Comparison of ENCODE assay signal across 10 cellular contexts in the genomic region with DNA sequence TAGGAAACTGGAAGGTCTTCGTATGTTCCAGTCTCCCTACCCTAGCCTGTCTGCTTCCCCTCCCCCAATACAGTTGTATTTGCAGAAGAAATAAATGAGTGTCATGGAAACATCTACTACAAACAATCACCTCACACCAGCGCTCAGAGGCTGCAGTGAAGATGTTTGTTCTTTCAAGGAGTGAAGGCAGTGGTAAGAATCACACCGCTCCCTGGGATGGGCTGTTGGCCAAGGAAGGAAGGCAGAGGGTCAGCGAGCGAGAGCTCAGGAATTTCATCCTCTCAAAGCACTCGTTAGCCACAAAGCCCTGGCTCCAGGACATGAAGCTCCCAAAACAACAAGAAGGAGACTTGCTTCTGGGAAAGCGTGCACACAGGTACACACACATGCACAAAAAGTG. TPM values are rescaled to one million over a fixed set of nuclear protein-coding genes. Genes with fewer than 3 reads are reported as not detected.
DNase-seq lines count a peak whose midpoint lies in the region; ATAC-seq, FAIRE-seq and TF ChIP-seq lines count a peak whose summit lies in the region.
"Had no signal": no experiment of that assay in that cellular context is flagged by ENCODE, and none has a peak within 500 bp of the region (broad histone marks: within the 10 kb centered on the region; RNA-seq: fewer than 3 reads in every experiment).

No MANE protein-coding gene starts in this region.

- FAIRE-seq in RCC 7860 (lab: Jason Lieb, UNC): no peak

- peaks cover 28% of the 10 kb centered on the region for H3K36me3 Mint-ChIP-seq in activated T-helper 17 cell treated with anti-CD3 and anti-CD28 coated beads, Interleukin-2, amount 50 U/mL, for 72 hours (ENCODE audit: low read depth)
- no peaks in the 10 kb centered on the region for H3K36me3 Mint-ChIP-seq in memory B cell

- H3K4me1 ChIP-seq in left ventricle myocardium inferior: peaks cover 44% of the 10 kb centered on the region

- TF ChIP-seq CTCF in left ventricle myocardium inferior (IDR thresholded peaks at IDR 0.05; ENCODE audit: borderline replicate concordance): no peak

- H3K27ac Mint-ChIP-seq in activated T-helper 17 cell treated with anti-CD3 and anti-CD28 coated beads, Interleukin-2, amount 50 U/mL, for 72 hours: peak overlapping the region; percentile 70
- peak overlapping the region; percentile 38 for H3K27ac Mint-ChIP-seq in memory B cell

- H3K4me3 Mint-ChIP-seq in activated T-helper 17 cell treated with anti-CD3 and anti-CD28 coated beads, Interleukin-2, amount 50 U/mL, for 72 hours: peak overlapping the region; percentile 83
- peak overlapping the region; percentile 76 for H3K4me3 Mint-ChIP-seq in memory B cell

- no peaks in the 10 kb centered on the region for H3K36me3 ChIP-seq in left ventricle myocardium inferior

- no peaks in the 10 kb centered on the region for H3K9me3 ChIP-seq in left ventricle myocardium inferior (replicated peaks)

- H3K9me3 Mint-ChIP-seq in activated T-helper 17 cell treated with anti-CD3 and anti-CD28 coated beads, Interleukin-2, amount 50 U/mL, for 72 hours: no peaks in the 10 kb centered on the region
- H3K9me3 Mint-ChIP-seq in memory B cell: no peaks in the 10 kb centered on the region

- no peak for ATAC-seq in Right ventricle myocardium superior (ENCODE audit: poor library complexity)
- ATAC-seq in activated T-helper 17 cell treated with anti-CD3 and anti-CD28 coated beads, Interleukin-2, amount 50 U/mL, for 72 hours (replicated peaks): no peak
- ATAC-seq in memory B cell (ENCODE audit: low read depth): no peak
- no peak for ATAC-seq in HG03139 (IDR thresholded peaks at IDR 0.05; ENCODE audit: unreplicated experiment)
- ATAC-seq in esophagus mucosa: no peak
- no peak for ATAC-seq in HG02678 (IDR thresholded peaks at IDR 0.05; ENCODE audit: unreplicated experiment)

- no peak for DNase-seq in left ventricle myocardium inferior
- DNase-seq in Right ventricle myocardium superior: no peak
- no peak for DNase-seq in memory B cell (ENCODE audit: low spot score in 2 of 2)
- no peak for DNase-seq in RCC 7860 (ENCODE audit: low spot score)
- DNase-seq: SIG-M5 had no signal

- no peak overlapping the region for H3K27ac ChIP-seq in left ventricle myocardium inferior (replicated peaks)

- H3K4me3 ChIP-seq in left ventricle myocardium inferior: peak overlapping the region; percentile 81

- peaks cover 4% of the 10 kb centered on the region for H3K27me3 Mint-ChIP-seq in activated T-helper 17 cell treated with anti-CD3 and anti-CD28 coated beads, Interleukin-2, amount 50 U/mL, for 72 hours
- H3K27me3 Mint-ChIP-seq in memory B cell: peaks cover 30% of the 10 kb centered on the region

- intact Hi-C loops in left ventricle myocardium inferior (cut with micrococcal nuclease) (loop anchor here (10.0 kb wide), 1 partner anchor 67 kb away; no protein-coding TSS in a partner anchor), Right ventricle myocardium superior (cut with DNase I) (no loop called here)

- H3K4me1 Mint-ChIP-seq in activated T-helper 17 cell treated with anti-CD3 and anti-CD28 coated beads, Interleukin-2, amount 50 U/mL, for 72 hours: peaks cover 32% of the 10 kb centered on the region
- peaks cover 13% of the 10 kb centered on the region for H3K4me1 Mint-ChIP-seq in memory B cell

- peaks cover 36% of the 10 kb centered on the region for H3K27me3 ChIP-seq in left ventricle myocardium inferior (ENCODE audit: low read depth)

RNA-seq across cellular contexts. Expression of a gene that starts 1.2 kb away (rescaled TPM):
- total RNA-seq in left ventricle myocardium inferior (44.1 TPM), Right ventricle myocardium superior (38.9 TPM), esophagus mucosa (1.5 TPM)
- total RNA-seq in activated T-helper 17 cell treated with anti-CD3 and anti-CD28 coated beads, Interleukin-2, amount 50 U/mL, for 72 hours: 100 to 1,000 TPM in 1 of 2 donors, 10 to 100 TPM in 1; 25.4 to 279 TPM
- total RNA-seq: lung microvascular endothelial cell had no signal

Comparison
In these comparisons a context has a peak if more than half of its experiments do, and no peak if none do; other contexts are left out.
1. RNA of a gene that starts 1.2 kb away (total RNA-seq): 25.4 to 279 TPM in activated T-helper 17 cell treated with anti-CD3 and anti-CD28 coated beads, Interleukin-2, amount 50 U/mL, for 72 hours, 44.1 TPM in left ventricle myocardium inferior (single experiment) and 38.9 TPM in Right ventricle myocardium superior (single experiment); 1.5 TPM in esophagus mucosa (single experiment); every median in the first group is over 10 times any median in the second.